ENCODE assay signal across 20 cellular contexts in genomic region chr5:133370281-133370890, GRCh38.
DNase-seq lines count a peak whose midpoint lies in the region; ATAC-seq, FAIRE-seq and TF ChIP-seq lines count a peak whose summit lies in the region.
"Had no signal": no experiment of that assay in that cellular context is flagged by ENCODE, and none has a peak within 500 bp of the region (broad histone marks: within the 10 kb centered on the region; RNA-seq: fewer than 3 reads in every experiment).

No MANE protein-coding gene starts in this region.

- TF ChIP-seq CTCF in MCF 10A (IDR thresholded peaks at IDR 0.05; ENCODE audit: unreplicated experiment) (no peak), breast epithelium (IDR thresholded peaks at IDR 0.05) (no peak), WTC11 (IDR thresholded peaks at IDR 0.05) (no peak), keratinocyte (optimal IDR thresholded peaks at IDR 0.05 in 1 of 3, IDR thresholded peaks at IDR 0.05 in 1 of 3, conservative IDR thresholded peaks at IDR 0.05 in 1 of 3; ENCODE audit: extremely low read depth in 1 of 3, insufficient read depth in 2 of 3, low read length in 3 of 3) (peak in 1 of 3 experiments; percentile 10), type B pancreatic cell (conservative IDR thresholded peaks at IDR 0.05) (no peak)

- H3K27ac Mint-ChIP-seq in MCF 10A (ENCODE audit: low read depth, unreplicated experiment) (peak overlapping the region; percentile 20), WTC11 (peak overlapping the region; percentile 6), type B pancreatic cell (peak overlapping the region; percentile 63)
- no peak overlapping the region for H3K27ac Mint-ChIP-seq in activated T-helper 1 cell treated with anti-CD3 and anti-CD28 coated beads, Interleukin-12 subunit alpha, Interleukin-12 subunit beta, Interleukin-2, Interleukin-4 antibody, amounts not matched to agents 30 ng/mL and 10 ng/mL and 1 ng/mL, durations not matched to agents 14 hours and 24 hours and 36 hours

- H3K4me3 ChIP-seq in breast epithelium (no peak overlapping the region), keratinocyte (ENCODE audit: control insufficient read depth in 2 of 3, extremely low read depth in 1 of 3, insufficient read depth in 2 of 3, low read depth in 1 of 3, low read length in 3 of 3) (no peak overlapping the region)
- H3K4me3 ChIP-seq: adrenal gland, SJSA1, thyroid gland had no signal

- H3K9me3 Mint-ChIP-seq in MCF 10A (ENCODE audit: unreplicated experiment): no peaks in the 10 kb centered on the region
- H3K9me3 Mint-ChIP-seq in WTC11: peaks cover 14% of the 10 kb centered on the region
- no peaks in the 10 kb centered on the region for H3K9me3 Mint-ChIP-seq in type B pancreatic cell
- H3K9me3 Mint-ChIP-seq in activated T-helper 1 cell treated with anti-CD3 and anti-CD28 coated beads, Interleukin-12 subunit alpha, Interleukin-12 subunit beta, Interleukin-2, Interleukin-4 antibody, amounts not matched to agents 30 ng/mL and 10 ng/mL and 1 ng/mL, durations not matched to agents 14 hours and 24 hours and 36 hours: no peaks in the 10 kb centered on the region

- peaks cover 9% of the 10 kb centered on the region for H3K27me3 Mint-ChIP-seq in MCF 10A (ENCODE audit: insufficient read depth, unreplicated experiment)
- H3K27me3 Mint-ChIP-seq in WTC11 (ENCODE audit: low read depth): no peaks in the 10 kb centered on the region; the same call in 1 of the 2 replicates
- H3K27me3 Mint-ChIP-seq in type B pancreatic cell: no peaks in the 10 kb centered on the region
- H3K27me3 Mint-ChIP-seq in activated T-helper 1 cell treated with anti-CD3 and anti-CD28 coated beads, Interleukin-12 subunit alpha, Interleukin-12 subunit beta, Interleukin-2, Interleukin-4 antibody, amounts not matched to agents 30 ng/mL and 10 ng/mL and 1 ng/mL, durations not matched to agents 14 hours and 24 hours and 36 hours (ENCODE audit: insufficient read depth): peaks cover 4% of the 10 kb centered on the region

- no peaks in the 10 kb centered on the region for H3K4me1 ChIP-seq in breast epithelium
- peaks cover 39% of the 10 kb centered on the region for H3K4me1 ChIP-seq in keratinocyte (ENCODE audit: control insufficient read depth, extremely low read depth, insufficient read depth, low read length)
- H3K4me1 ChIP-seq: adrenal gland, SJSA1, thyroid gland had no signal

- H3K36me3 Mint-ChIP-seq in MCF 10A (ENCODE audit: insufficient read depth, unreplicated experiment): no peaks in the 10 kb centered on the region
- H3K36me3 Mint-ChIP-seq in WTC11: peaks cover 5% of the 10 kb centered on the region; the same call in 1 of the 2 replicates
- no peaks in the 10 kb centered on the region for H3K36me3 Mint-ChIP-seq in type B pancreatic cell
- H3K36me3 Mint-ChIP-seq in activated T-helper 1 cell treated with anti-CD3 and anti-CD28 coated beads, Interleukin-12 subunit alpha, Interleukin-12 subunit beta, Interleukin-2, Interleukin-4 antibody, amounts not matched to agents 30 ng/mL and 10 ng/mL and 1 ng/mL, durations not matched to agents 14 hours and 24 hours and 36 hours (ENCODE audit: low read depth): no peaks in the 10 kb centered on the region

- DNase-seq in MCF 10A (ENCODE audit: unreplicated experiment) (peak; percentile 68), breast epithelium (ENCODE audit: low spot score in 2 of 2) (no peak), WTC11 (ENCODE audit: low spot score) (no peak), keratinocyte (ENCODE audit: low read depth, low spot score) (no peak), type B pancreatic cell (ENCODE audit: extremely low spot score, unreplicated experiment) (peak; percentile 60)
- no peak for DNase-seq in activated T-helper 1 cell treated with anti-CD3 and anti-CD28 coated beads, Interleukin-12 subunit alpha, Interleukin-12 subunit beta, Interleukin-2, Interleukin-4 antibody, amounts not matched to agents 30 ng/mL and 10 ng/mL and 1 ng/mL, durations not matched to agents 14 hours and 24 hours and 36 hours (ENCODE audit: low spot score)
- DNase-seq: activated CD4-positive, alpha-beta T cell treated with anti-CD3 and anti-CD28 coated beads, Interleukin-2, amount 50 U/mL, for 1 hour; activated T-cell treated with anti-CD3 and anti-CD28 coated beads, Interleukin-2, amount 50 U/mL, for 48 hours; erythroblast; left cardiac atrium; MV-4-11; NK-92 treated with Interleukin-12 subunit alpha and Interleukin-12 subunit beta, amount 100 ng/mL, for 24 hours; retina; thyroid gland had no signal

- ATAC-seq in WTC11 (no peak), HG03442 (IDR thresholded peaks at IDR 0.05; ENCODE audit: unreplicated experiment) (no peak), GM21723 (IDR thresholded peaks at IDR 0.05; ENCODE audit: unreplicated experiment) (no peak)
- ATAC-seq: naive thymus-derived CD4-positive, alpha-beta T cell had no signal

- intact Hi-C loops in MCF 10A (cut with micrococcal nuclease) (loop anchor here (5.0 kb wide), 1 partner anchor 87 kb away; no protein-coding TSS in a partner anchor), breast epithelium (cut with DNase I; ENCODE audit: low total_unique reads) (no loop called here)
- intact Hi-C loops in activated T-helper 1 cell treated with anti-CD3 and anti-CD28 coated beads, Interleukin-12 subunit alpha, Interleukin-12 subunit beta, Interleukin-2, Interleukin-4 antibody, amounts not matched to agents 30 ng/mL and 10 ng/mL and 1 ng/mL, durations not matched to agents 14 hours and 24 hours and 36 hours (cut with micrococcal nuclease): no loop called here

- no peak overlapping the region for H3K4me3 Mint-ChIP-seq in MCF 10A (ENCODE audit: unreplicated experiment)
- H3K4me3 Mint-ChIP-seq in WTC11: no peak overlapping the region
- no peak overlapping the region for H3K4me3 Mint-ChIP-seq in type B pancreatic cell
- H3K4me3 Mint-ChIP-seq in activated T-helper 1 cell treated with anti-CD3 and anti-CD28 coated beads, Interleukin-12 subunit alpha, Interleukin-12 subunit beta, Interleukin-2, Interleukin-4 antibody, amounts not matched to agents 30 ng/mL and 10 ng/mL and 1 ng/mL, durations not matched to agents 14 hours and 24 hours and 36 hours: no peak overlapping the region
- H3K4me3 Mint-ChIP-seq: naive thymus-derived CD4-positive, alpha-beta T cell had no signal

- H3K9me3 ChIP-seq in breast epithelium (no peaks in the 10 kb centered on the region), keratinocyte (ENCODE audit: control insufficient read depth, low read depth, low read length) (no peaks in the 10 kb centered on the region)
- H3K9me3 ChIP-seq: adrenal gland, SJSA1, thyroid gland had no signal

- H3K4me2 ChIP-seq in keratinocyte (ENCODE audit: control insufficient read depth, extremely low read depth, insufficient read depth, low read depth, low read length): peak overlapping the region; percentile 56

- H2AFZ ChIP-seq in keratinocyte (ENCODE audit: control insufficient read depth, low read length): peak overlapping the region; percentile 54

- CTCF ChIA-PET in MCF 10A (lab: Yijun Ruan, JAX) (interaction anchor here (0.9 kb wide), 1 partner anchor 157 kb away, joined by 3 read pairs; no protein-coding TSS in a partner anchor), WTC11 (lab: Charles Lee) (interaction anchor here (1.0 kb wide), 1 partner anchor 53 kb away, joined by 3 read pairs; no protein-coding TSS in a partner anchor)

- TF ChIP-seq POLR2A in breast epithelium (IDR thresholded peaks at IDR 0.05): no peak

- H4K20me1 ChIP-seq in keratinocyte (ENCODE audit: control insufficient read depth, extremely low read depth, insufficient read depth, low read length): no peaks in the 10 kb centered on the region

- H3K36me3 ChIP-seq in breast epithelium (no peaks in the 10 kb centered on the region), keratinocyte (ENCODE audit: control insufficient read depth in 2 of 2, extremely low read depth in 1 of 2, insufficient read depth in 2 of 2, low read length in 2 of 2) (no peaks in the 10 kb centered on the region)
- H3K36me3 ChIP-seq: adrenal gland, SJSA1, thyroid gland had no signal

- no peaks in the 10 kb centered on the region for H3K9me1 ChIP-seq in keratinocyte (ENCODE audit: control insufficient read depth, extremely low read depth, insufficient read depth, low read length)

- dilution Hi-C loops in keratinocyte (cut with MboI; ENCODE audit: extremely low pct_ligation_motif_present, low sequenced_read_pairs): no loop called here

- H3K9ac ChIP-seq in keratinocyte (ENCODE audit: control insufficient read depth, extremely low read depth, insufficient read depth, low read length): no peak overlapping the region

- H3K4me1 Mint-ChIP-seq in MCF 10A (ENCODE audit: insufficient read depth, unreplicated experiment): peaks cover 17% of the 10 kb centered on the region
- H3K4me1 Mint-ChIP-seq in WTC11: peaks cover 25% of the 10 kb centered on the region
- H3K4me1 Mint-ChIP-seq in type B pancreatic cell (ENCODE audit: unreplicated experiment): peaks cover 22% of the 10 kb centered on the region
- H3K4me1 Mint-ChIP-seq in activated T-helper 1 cell treated with anti-CD3 and anti-CD28 coated beads, Interleukin-12 subunit alpha, Interleukin-12 subunit beta, Interleukin-2, Interleukin-4 antibody, amounts not matched to agents 30 ng/mL and 10 ng/mL and 1 ng/mL, durations not matched to agents 14 hours and 24 hours and 36 hours (ENCODE audit: low read depth): no peaks in the 10 kb centered on the region
- H3K4me1 Mint-ChIP-seq: naive thymus-derived CD4-positive, alpha-beta T cell had no signal

- FAIRE-seq in keratinocyte (lab: Jason Lieb, UNC): peak; percentile 79
- FAIRE-seq: GM18507 had no signal

- H3K79me2 ChIP-seq in keratinocyte (ENCODE audit: control insufficient read depth, insufficient read depth, low read length): no peaks in the 10 kb centered on the region

- H3K27me3 ChIP-seq in breast epithelium (no peaks in the 10 kb centered on the region), keratinocyte (ENCODE audit: control insufficient read depth, extremely low read depth, insufficient read depth, low read length) (no peaks in the 10 kb centered on the region)
- H3K27me3 ChIP-seq: adrenal gland, thyroid gland had no signal

- BruUV-seq in MCF 10A (replicated peaks; lab: Mats Ljungman, UMichigan): no TSS peak

- no peak overlapping the region for H3K27ac ChIP-seq in breast epithelium
- peak overlapping the region; percentile 54 for H3K27ac ChIP-seq in keratinocyte (ENCODE audit: control insufficient read depth, insufficient read depth, low read length)
- H3K27ac ChIP-seq: adrenal gland, SJSA1, thyroid gland had no signal

- POLR2A ChIA-PET in MCF 10A (lab: Yijun Ruan, JAX) (interaction anchor here (0.7 to 0.9 kb wide), 3 partner anchors 12 to 20 kb away, joined by 3 to 4 read pairs (median 3); no protein-coding TSS in a partner anchor), WTC11 (lab: Charles Lee) (no interaction called here)

TF ChIP-seq in WTC11, 78 proteins besides CTCF, POLR2A, EP300 and RAD21 (continues in another document):
- TF ChIP-seq E2F1 (CRISPR knock-in tag; IDR thresholded peaks at IDR 0.05): no peak

Comparison
In these comparisons a context has a peak if more than half of its experiments do, and no peak if none do; other contexts are left out.
1. DNase-seq: peak in MCF 10A (single experiment) and type B pancreatic cell (single experiment); none in breast epithelium (0 of 2), WTC11 (single experiment), keratinocyte (single experiment) and activated T-helper 1 cell treated with anti-CD3 and anti-CD28 coated beads, Interleukin-12 subunit alpha, Interleukin-12 subunit beta, Interleukin-2, Interleukin-4 antibody, amounts not matched to agents 30 ng/mL and 10 ng/mL and 1 ng/mL, durations not matched to agents 14 hours and 24 hours and 36 hours (single experiment).